10 cellular contexts compared by ENCODE assay signal in the genomic region with DNA sequence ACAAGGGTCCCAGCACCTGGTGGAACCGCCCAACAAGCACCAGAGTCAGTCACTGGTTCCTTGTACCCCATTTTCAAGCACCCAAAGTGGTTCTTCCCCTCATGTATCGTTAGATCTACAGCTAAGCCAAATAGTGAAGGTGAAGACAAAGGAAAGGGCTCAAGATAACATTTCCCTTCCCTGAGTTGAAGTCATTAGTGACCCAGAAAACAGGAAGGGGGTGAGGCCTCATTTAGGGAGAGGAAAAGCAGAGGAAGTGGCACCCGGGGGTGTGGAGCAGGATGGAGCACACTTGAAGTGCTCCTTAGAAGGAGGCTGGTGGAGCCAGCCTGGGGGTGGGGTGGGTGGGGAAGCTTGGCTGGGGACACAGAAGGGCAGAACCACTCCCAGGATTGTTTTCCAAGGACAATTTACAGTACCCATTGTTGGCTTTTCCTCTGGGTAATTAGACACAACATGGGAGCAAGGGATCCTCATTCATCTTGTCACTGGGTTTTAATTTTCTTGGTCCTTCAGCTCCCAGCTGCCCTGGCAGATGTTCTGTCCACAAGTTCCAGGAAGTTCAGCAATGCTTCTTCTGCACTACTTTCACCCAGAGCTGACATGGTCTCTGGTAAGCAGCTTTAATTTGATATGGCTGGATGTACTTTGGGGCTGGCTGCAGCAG.
A peak's percentile ranks its signal among the peaks of the same experiment; 100 is the strongest.
DNase-seq lines count a peak whose midpoint lies in the region; ATAC-seq and TF ChIP-seq lines count a peak whose summit lies in the region.
"Had no signal": no experiment of that assay in that cellular context is flagged by ENCODE, and none has a peak within 500 bp of the region (broad histone marks: within the 10 kb centered on the region; RNA-seq: fewer than 3 reads in every experiment).

No MANE protein-coding gene starts in this region.

- H3K4me1 ChIP-seq in foreskin keratinocyte = peaks cover 40% of the 10 kb centered on the region
- peaks cover 6 to 67% (median 45%) of the 10 kb centered on the region in 4 donors for H3K4me1 ChIP-seq in stomach

- H3K4me3 ChIP-seq in stomach = no peak overlapping the region

- H3K27me3 ChIP-seq in foreskin keratinocyte (no peaks in the 10 kb centered on the region), stomach (no peaks in the 10 kb centered on the region)

- WGBS in stomach, 5 donors = 45 to 68% (median 53%) methylated on average over 3 of the region's 3 CpGs

- TF ChIP-seq EP300 in stomach (IDR thresholded peaks at IDR 0.05) = no peak

- TF ChIP-seq CTCF in foreskin keratinocyte (conservative IDR thresholded peaks at IDR 0.05) (no peak), stomach (IDR thresholded peaks at IDR 0.05) (no peak)

- DNase-seq in NCI-H510A treated with DMSO at 0.1 percent for 48 hours (lab: John Stamatoyannopoulos, UW) (peak; percentile 66), NCI-H510A (lab: John Stamatoyannopoulos, UW) (no peak), RPMI7951 (ENCODE audit: low read depth) (peak; percentile 51), foreskin keratinocyte (no peak), stomach (peak; percentile 25), NCI-H345 treated with DMSO at 0.1 percent for 48 hours (lab: John Stamatoyannopoulos, UW; ENCODE audit: unreplicated experiment) (no peak), GM03348 (ENCODE audit: low spot score) (no peak)
- DNase-seq: NCI-H1092 treated with DMSO at 0.1 percent for 48 hours, substantia nigra had no signal

- intact Hi-C loops in stomach (cut with DNase I; ENCODE audit: low total_unique reads) = no loop called here

- H3K9me3 ChIP-seq in stomach = no peaks in the 10 kb centered on the region

- no peak for TF ChIP-seq POLR2A in stomach (IDR thresholded peaks at IDR 0.05)

- H3K36me3 ChIP-seq in stomach = no peaks in the 10 kb centered on the region

- ATAC-seq in foreskin keratinocyte = no peak
- no peak for ATAC-seq in GM19452 (IDR thresholded peaks at IDR 0.05; ENCODE audit: unreplicated experiment)

- H3K27ac ChIP-seq in foreskin keratinocyte (peak overlapping the region; percentile 74), stomach (peak overlapping the region in 4 of 5 donors; percentile 55 to 69 (median 64))

Comparison
In these comparisons a context has a peak if more than half of its experiments do, and no peak if none do; other contexts are left out.
1. DNase-seq: peak in NCI-H510A treated with DMSO at 0.1 percent for 48 hours (single experiment), RPMI7951 (single experiment) and stomach (single experiment); none in NCI-H510A (single experiment), foreskin keratinocyte (0 of 2), NCI-H345 treated with DMSO at 0.1 percent for 48 hours (single experiment) and GM03348 (single experiment).